Comparison of ENCODE assay signal across 1 cellular context in genomic region chr2:112626604-112627059, GRCh38.
TF ChIP-seq lines count a peak whose summit lies in the region.

No MANE protein-coding gene starts in this region.

TF ChIP-seq in GM12878, 131 proteins besides CTCF, POLR2A, EP300 and RAD21 (continued from another document and continues in another):
- TF ChIP-seq, protein P1, sequence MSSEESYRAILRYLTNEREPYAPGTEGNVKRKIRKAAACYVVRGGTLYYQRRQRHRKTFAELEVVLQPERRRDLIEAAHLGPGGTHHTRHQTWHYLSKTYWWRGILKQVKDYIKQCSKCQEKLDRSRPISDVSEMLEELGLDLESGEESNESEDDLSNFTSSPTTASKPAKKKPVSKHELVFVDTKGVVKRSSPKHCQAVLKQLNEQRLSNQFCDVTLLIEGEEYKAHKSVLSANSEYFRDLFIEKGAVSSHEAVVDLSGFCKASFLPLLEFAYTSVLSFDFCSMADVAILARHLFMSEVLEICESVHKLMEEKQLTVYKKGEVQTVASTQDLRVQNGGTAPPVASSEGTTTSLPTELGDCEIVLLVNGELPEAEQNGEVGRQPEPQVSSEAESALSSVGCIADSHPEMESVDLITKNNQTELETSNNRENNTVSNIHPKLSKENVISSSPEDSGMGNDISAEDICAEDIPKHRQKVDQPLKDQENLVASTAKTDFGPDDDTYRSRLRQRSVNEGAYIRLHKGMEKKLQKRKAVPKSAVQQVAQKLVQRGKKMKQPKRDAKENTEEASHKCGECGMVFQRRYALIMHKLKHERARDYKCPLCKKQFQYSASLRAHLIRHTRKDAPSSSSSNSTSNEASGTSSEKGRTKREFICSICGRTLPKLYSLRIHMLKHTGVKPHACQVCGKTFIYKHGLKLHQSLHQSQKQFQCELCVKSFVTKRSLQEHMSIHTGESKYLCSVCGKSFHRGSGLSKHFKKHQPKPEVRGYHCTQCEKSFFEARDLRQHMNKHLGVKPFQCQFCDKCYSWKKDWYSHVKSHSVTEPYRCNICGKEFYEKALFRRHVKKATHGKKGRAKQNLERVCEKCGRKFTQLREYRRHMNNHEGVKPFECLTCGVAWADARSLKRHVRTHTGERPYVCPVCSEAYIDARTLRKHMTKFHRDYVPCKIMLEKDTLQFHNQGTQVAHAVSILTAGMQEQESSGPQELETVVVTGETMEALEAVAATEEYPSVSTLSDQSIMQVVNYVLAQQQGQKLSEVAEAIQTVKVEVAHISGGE (CRISPR knock-in tag; IDR thresholded peaks at IDR 0.05), result no peak
- TF ChIP-seq ZBTB33 (IDR thresholded peaks at IDR 0.05), result no peak
- TF ChIP-seq PML (IDR thresholded peaks at IDR 0.05; ENCODE audit: low read length), result no peak
- TF ChIP-seq FOS (IDR thresholded peaks at IDR 0.05; ENCODE audit: borderline replicate concordance, extremely low read depth, insufficient read length), result no peak
- no peak for TF ChIP-seq ATF7 (IDR thresholded peaks at IDR 0.05; ENCODE audit: low read depth)
- no peak for TF ChIP-seq BCL3 (IDR thresholded peaks at IDR 0.05; ENCODE audit: borderline replicate concordance, insufficient read depth, low read depth, low read length, poor library complexity, severe bottlenecking)
- no peak for TF ChIP-seq ZNF207 (IDR thresholded peaks at IDR 0.05; ENCODE audit: borderline replicate concordance)
- peak; percentile 80 for TF ChIP-seq RUNX3 (IDR thresholded peaks at IDR 0.05; ENCODE audit: low read length)
- TF ChIP-seq SMC3 (IDR thresholded peaks at IDR 0.05; ENCODE audit: borderline replicate concordance, low read length), result peak; percentile 98
- no peak for TF ChIP-seq ZNF274 (IDR thresholded peaks at IDR 0.05; ENCODE audit: insufficient read depth, insufficient read length)
- no peak for TF ChIP-seq SREBF1 (IDR thresholded peaks at IDR 0.05; ENCODE audit: low read length)
- no peak for TF ChIP-seq NKRF (conservative IDR thresholded peaks at IDR 0.05)
- peak; percentile 59; the same call in 1 of the 2 replicates for TF ChIP-seq NBN (IDR thresholded peaks at IDR 0.05)
- no peak for TF ChIP-seq POLR2AphosphoS2 (IDR thresholded peaks at IDR 0.05; ENCODE audit: low read depth, low read length)
- TF ChIP-seq MYC (IDR thresholded peaks at IDR 0.05; ENCODE audit: insufficient read depth, insufficient read length, insufficient replicate concordance, low read length, severe bottlenecking), result no peak
- no peak for TF ChIP-seq SPI1 (IDR thresholded peaks at IDR 0.05; ENCODE audit: borderline replicate concordance, insufficient read depth, low read depth, low read length)
- no peak for TF ChIP-seq SUPT20H (IDR thresholded peaks at IDR 0.05; ENCODE audit: borderline replicate concordance, control insufficient read depth, low read depth, low read length)
- no peak for TF ChIP-seq CREM (IDR thresholded peaks at IDR 0.05; ENCODE audit: low read depth)
- TF ChIP-seq DPF2 (IDR thresholded peaks at IDR 0.05), result peak; percentile 40; the same call in 1 of the 2 replicates
- TF ChIP-seq NFXL1 (IDR thresholded peaks at IDR 0.05; ENCODE audit: borderline replicate concordance), result no peak
- TF ChIP-seq, protein P2, sequence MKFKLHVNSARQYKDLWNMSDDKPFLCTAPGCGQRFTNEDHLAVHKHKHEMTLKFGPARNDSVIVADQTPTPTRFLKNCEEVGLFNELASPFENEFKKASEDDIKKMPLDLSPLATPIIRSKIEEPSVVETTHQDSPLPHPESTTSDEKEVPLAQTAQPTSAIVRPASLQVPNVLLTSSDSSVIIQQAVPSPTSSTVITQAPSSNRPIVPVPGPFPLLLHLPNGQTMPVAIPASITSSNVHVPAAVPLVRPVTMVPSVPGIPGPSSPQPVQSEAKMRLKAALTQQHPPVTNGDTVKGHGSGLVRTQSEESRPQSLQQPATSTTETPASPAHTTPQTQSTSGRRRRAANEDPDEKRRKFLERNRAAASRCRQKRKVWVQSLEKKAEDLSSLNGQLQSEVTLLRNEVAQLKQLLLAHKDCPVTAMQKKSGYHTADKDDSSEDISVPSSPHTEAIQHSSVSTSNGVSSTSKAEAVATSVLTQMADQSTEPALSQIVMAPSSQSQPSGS (IDR thresholded peaks at IDR 0.05; ENCODE audit: low read length), result no peak
- no peak for TF ChIP-seq TARDBP (IDR thresholded peaks at IDR 0.05; ENCODE audit: borderline replicate concordance)
- TF ChIP-seq MEF2B (IDR thresholded peaks at IDR 0.05; ENCODE audit: partially characterized antibody, poor library complexity, severe bottlenecking), result peak; percentile 36
- no peak for TF ChIP-seq TAF1 (IDR thresholded peaks at IDR 0.05; ENCODE audit: borderline replicate concordance, low read depth, low read length)
- TF ChIP-seq CEBPB (IDR thresholded peaks at IDR 0.05; ENCODE audit: borderline replicate concordance in 1 of 2, low read depth in 2 of 2, low read length in 2 of 2), result no peak
- TF ChIP-seq, protein P3, sequence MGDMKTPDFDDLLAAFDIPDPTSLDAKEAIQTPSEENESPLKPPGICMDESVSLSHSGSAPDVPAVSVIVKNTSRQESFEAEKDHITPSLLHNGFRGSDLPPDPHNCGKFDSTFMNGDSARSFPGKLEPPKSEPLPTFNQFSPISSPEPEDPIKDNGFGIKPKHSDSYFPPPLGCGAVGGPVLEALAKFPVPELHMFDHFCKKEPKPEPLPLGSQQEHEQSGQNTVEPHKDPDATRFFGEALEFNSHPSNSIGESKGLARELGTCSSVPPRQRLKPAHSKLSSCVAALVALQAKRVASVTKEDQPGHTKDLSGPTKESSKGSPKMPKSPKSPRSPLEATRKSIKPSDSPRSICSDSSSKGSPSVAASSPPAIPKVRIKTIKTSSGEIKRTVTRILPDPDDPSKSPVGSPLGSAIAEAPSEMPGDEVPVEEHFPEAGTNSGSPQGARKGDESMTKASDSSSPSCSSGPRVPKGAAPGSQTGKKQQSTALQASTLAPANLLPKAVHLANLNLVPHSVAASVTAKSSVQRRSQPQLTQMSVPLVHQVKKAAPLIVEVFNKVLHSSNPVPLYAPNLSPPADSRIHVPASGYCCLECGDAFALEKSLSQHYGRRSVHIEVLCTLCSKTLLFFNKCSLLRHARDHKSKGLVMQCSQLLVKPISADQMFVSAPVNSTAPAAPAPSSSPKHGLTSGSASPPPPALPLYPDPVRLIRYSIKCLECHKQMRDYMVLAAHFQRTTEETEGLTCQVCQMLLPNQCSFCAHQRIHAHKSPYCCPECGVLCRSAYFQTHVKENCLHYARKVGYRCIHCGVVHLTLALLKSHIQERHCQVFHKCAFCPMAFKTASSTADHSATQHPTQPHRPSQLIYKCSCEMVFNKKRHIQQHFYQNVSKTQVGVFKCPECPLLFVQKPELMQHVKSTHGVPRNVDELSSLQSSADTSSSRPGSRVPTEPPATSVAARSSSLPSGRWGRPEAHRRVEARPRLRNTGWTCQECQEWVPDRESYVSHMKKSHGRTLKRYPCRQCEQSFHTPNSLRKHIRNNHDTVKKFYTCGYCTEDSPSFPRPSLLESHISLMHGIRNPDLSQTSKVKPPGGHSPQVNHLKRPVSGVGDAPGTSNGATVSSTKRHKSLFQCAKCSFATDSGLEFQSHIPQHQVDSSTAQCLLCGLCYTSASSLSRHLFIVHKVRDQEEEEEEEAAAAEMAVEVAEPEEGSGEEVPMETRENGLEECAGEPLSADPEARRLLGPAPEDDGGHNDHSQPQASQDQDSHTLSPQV (IDR thresholded peaks at IDR 0.05), result no peak
- no peak for TF ChIP-seq RCOR1 (conservative IDR thresholded peaks at IDR 0.05; ENCODE audit: low read depth, low read length)
- TF ChIP-seq ZNF622 (IDR thresholded peaks at IDR 0.05), result no peak
- no peak for TF ChIP-seq NRF1 (conservative IDR thresholded peaks at IDR 0.05; ENCODE audit: low read depth, low read length)
- TF ChIP-seq MLLT1 (IDR thresholded peaks at IDR 0.05), result peak; percentile 43; the same call in 1 of the 2 replicates
- no peak for TF ChIP-seq BCLAF1 (IDR thresholded peaks at IDR 0.05)
- TF ChIP-seq, protein P4, sequence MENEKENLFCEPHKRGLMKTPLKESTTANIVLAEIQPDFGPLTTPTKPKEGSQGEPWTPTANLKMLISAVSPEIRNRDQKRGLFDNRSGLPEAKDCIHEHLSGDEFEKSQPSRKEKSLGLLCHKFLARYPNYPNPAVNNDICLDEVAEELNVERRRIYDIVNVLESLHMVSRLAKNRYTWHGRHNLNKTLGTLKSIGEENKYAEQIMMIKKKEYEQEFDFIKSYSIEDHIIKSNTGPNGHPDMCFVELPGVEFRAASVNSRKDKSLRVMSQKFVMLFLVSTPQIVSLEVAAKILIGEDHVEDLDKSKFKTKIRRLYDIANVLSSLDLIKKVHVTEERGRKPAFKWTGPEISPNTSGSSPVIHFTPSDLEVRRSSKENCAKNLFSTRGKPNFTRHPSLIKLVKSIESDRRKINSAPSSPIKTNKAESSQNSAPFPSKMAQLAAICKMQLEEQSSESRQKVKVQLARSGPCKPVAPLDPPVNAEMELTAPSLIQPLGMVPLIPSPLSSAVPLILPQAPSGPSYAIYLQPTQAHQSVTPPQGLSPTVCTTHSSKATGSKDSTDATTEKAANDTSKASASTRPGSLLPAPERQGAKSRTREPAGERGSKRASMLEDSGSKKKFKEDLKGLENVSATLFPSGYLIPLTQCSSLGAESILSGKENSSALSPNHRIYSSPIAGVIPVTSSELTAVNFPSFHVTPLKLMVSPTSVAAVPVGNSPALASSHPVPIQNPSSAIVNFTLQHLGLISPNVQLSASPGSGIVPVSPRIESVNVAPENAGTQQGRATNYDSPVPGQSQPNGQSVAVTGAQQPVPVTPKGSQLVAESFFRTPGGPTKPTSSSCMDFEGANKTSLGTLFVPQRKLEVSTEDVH (IDR thresholded peaks at IDR 0.05; ENCODE audit: low read depth, partially characterized antibody), result no peak
- peak; percentile 60; the same call in 1 of the 2 replicates for TF ChIP-seq TCF3 (IDR thresholded peaks at IDR 0.05; ENCODE audit: borderline replicate concordance, insufficient read depth, low read depth, low read length)
- TF ChIP-seq FOXM1 (IDR thresholded peaks at IDR 0.05; ENCODE audit: low read depth, low read length), result no peak
- TF ChIP-seq SP1 (IDR thresholded peaks at IDR 0.05; ENCODE audit: low read depth, low read length), result no peak
